In genomic region chr19:6677924-6678689, GRCh38 we compare ENCODE assay signal across 11 cellular contexts. TPM values are rescaled to one million over a fixed set of nuclear protein-coding genes. Genes with fewer than 3 reads are reported as not detected.
DNase-seq lines count a peak whose midpoint lies in the region; ATAC-seq, FAIRE-seq and TF ChIP-seq lines count a peak whose summit lies in the region.
"Had no signal": no experiment of that assay in that cellular context is flagged by ENCODE, and none has a peak within 500 bp of the region (broad histone marks: within the 10 kb centered on the region; RNA-seq: fewer than 3 reads in every experiment).

No MANE protein-coding gene starts in this region.

- FAIRE-seq in small intestine (lab: Jason Lieb, UNC), result no peak

- peak overlapping the region in 6 of 7 donors; percentile 3 to 81 (median 28) for H3K27ac Mint-ChIP-seq in CD4-positive, alpha-beta memory T cell
- peak overlapping the region; percentile 32 to 64 for H3K27ac Mint-ChIP-seq in natural killer cell

- peak overlapping the region in 7 of 8 donors; percentile 2 to 74 (median 57) for H3K4me3 Mint-ChIP-seq in CD4-positive, alpha-beta memory T cell
- peak overlapping the region; percentile 77 for H3K4me3 Mint-ChIP-seq in natural killer cell

- no peaks in the 10 kb centered on the region for H3K27me3 ChIP-seq in CD4-positive, alpha-beta memory T cell (ENCODE audit: insufficient read depth, low read length)
- H3K27me3 ChIP-seq in PC-9 (ENCODE audit: insufficient read depth, low read depth) (no peaks in the 10 kb centered on the region), body of pancreas (no peaks in the 10 kb centered on the region), small intestine (ENCODE audit: control insufficient read depth in 2 of 2, insufficient read depth in 2 of 2, low read length in 2 of 2) (no peaks in the 10 kb centered on the region)
- H3K27me3 ChIP-seq: cardiac muscle cell had no signal

- H3K36me3 Mint-ChIP-seq in CD4-positive, alpha-beta memory T cell, result no peaks in the 10 kb centered on the region
- H3K36me3 Mint-ChIP-seq in natural killer cell, result no peaks in the 10 kb centered on the region

- WGBS in body of pancreas, 2 donors, result 54 to 60% methylated on average over 26 to 29 of the region's 29 CpGs
- 57 to 76% (median 57%) methylated on average over 21 to 29 of the region's 29 CpGs for WGBS in small intestine, 3 donors

- no peak for TF ChIP-seq POLR2A in body of pancreas (IDR thresholded peaks at IDR 0.05)

- H3F3A ChIP-seq in PC-9 (ENCODE audit: insufficient read depth, low read depth), result peaks cover 36% of the 10 kb centered on the region

- ATAC-seq in body of pancreas (peak; percentile 6), natural killer cell (peak in 1 of 3 donors; percentile 42), HG03159 (IDR thresholded peaks at IDR 0.05; ENCODE audit: unreplicated experiment) (no peak), GM19035 (IDR thresholded peaks at IDR 0.05; ENCODE audit: unreplicated experiment) (no peak)

- POLR2A ChIA-PET in CD4-positive, alpha-beta memory T cell (lab: Charles Lee; ENCODE audit: partially characterized antibody), result interaction anchor here (0.5 to 5.4 kb wide), 6 partner anchors 9 to 62 kb away, joined by 3 to 25 read pairs (median 4); no protein-coding TSS in a partner anchor
- POLR2A ChIA-PET in PC-9 (lab: Charles Lee; ENCODE audit: unreplicated experiment), result interaction anchor here (0.7 kb wide), 1 partner anchor 391 kb away, joined by 4 read pairs; the partner anchor contains the start of gene ZNF557

- H3K4me2 ChIP-seq in PC-9, result peak overlapping the region; percentile 79; the same call in 1 of the 2 replicates

- H3K9me2 ChIP-seq in PC-9 (ENCODE audit: insufficient read depth), result no peaks in the 10 kb centered on the region

- no peaks in the 10 kb centered on the region for H3K9me3 ChIP-seq in CD4-positive, alpha-beta memory T cell (ENCODE audit: control insufficient read depth in 1 of 2, low read length in 2 of 2)
- H3K9me3 ChIP-seq in PC-9 (ENCODE audit: insufficient read depth, low read depth) (no peaks in the 10 kb centered on the region), body of pancreas (no peaks in the 10 kb centered on the region), small intestine (ENCODE audit: control insufficient read depth, low read depth) (no peaks in the 10 kb centered on the region)

- no peak overlapping the region for H2AFZ ChIP-seq in PC-9

- TF ChIP-seq CTCF in PC-9 (conservative IDR thresholded peaks at IDR 0.05) (no peak), body of pancreas (IDR thresholded peaks at IDR 0.05) (no peak), natural killer cell (IDR thresholded peaks at IDR 0.05) (no peak)

- peaks cover 0 to 2% (median 0%) of the 10 kb centered on the region in 8 donors for H3K9me3 Mint-ChIP-seq in CD4-positive, alpha-beta memory T cell
- no peaks in the 10 kb centered on the region for H3K9me3 Mint-ChIP-seq in natural killer cell

- no peaks in the 10 kb centered on the region for H3K79me2 ChIP-seq in PC-9 (ENCODE audit: low read depth)

- no peak overlapping the region for H3K27ac ChIP-seq in CD4-positive, alpha-beta memory T cell (ENCODE audit: low read depth, low read length)
- H3K27ac ChIP-seq in PC-9 (no peak overlapping the region), body of pancreas (no peak overlapping the region), small intestine (ENCODE audit: low read depth in 1 of 2, low read length in 1 of 2) (no peak overlapping the region)
- H3K27ac ChIP-seq: cardiac muscle cell had no signal

- peak in 2 of 5 donors; percentile 32 to 49 for DNase-seq in CD4-positive, alpha-beta memory T cell
- DNase-seq in PC-9, result no peak
- peak in 1 of 4 donors; percentile 12 for DNase-seq in body of pancreas
- no peak for DNase-seq in natural killer cell
- DNase-seq in 8988T, result no peak
- no peak for DNase-seq in small intestine
- DNase-seq: DMS79 had no signal

- peaks cover 37 to 67% (median 52%) of the 10 kb centered on the region in 4 donors for H3K4me1 Mint-ChIP-seq in CD4-positive, alpha-beta memory T cell
- peaks cover 45 to 47% of the 10 kb centered on the region in 2 donors for H3K4me1 Mint-ChIP-seq in natural killer cell

- H3K4me1 ChIP-seq in CD4-positive, alpha-beta memory T cell (ENCODE audit: insufficient read depth, low read length), result peaks cover 44% of the 10 kb centered on the region
- peaks cover 60% of the 10 kb centered on the region for H3K4me1 ChIP-seq in PC-9 (replicated peaks; ENCODE audit: insufficient read depth)
- H3K4me1 ChIP-seq in body of pancreas, result no peaks in the 10 kb centered on the region
- no peaks in the 10 kb centered on the region for H3K4me1 ChIP-seq in small intestine (ENCODE audit: control insufficient read depth in 2 of 2, insufficient read depth in 1 of 2, low read depth in 1 of 2, low read length in 1 of 2)

- H3K36me3 ChIP-seq in CD4-positive, alpha-beta memory T cell (ENCODE audit: insufficient read depth, low read length), result no peaks in the 10 kb centered on the region
- H3K36me3 ChIP-seq in PC-9 (ENCODE audit: low read depth) (no peaks in the 10 kb centered on the region), body of pancreas (replicated peaks in 1 of 2; ENCODE audit: insufficient read depth in 1 of 2, low read depth in 2 of 2) (peaks cover 0 to 35% of the 10 kb centered on the region in 2 donors), small intestine (ENCODE audit: control insufficient read depth in 2 of 2, insufficient read depth in 2 of 2, low read length in 2 of 2) (no peaks in the 10 kb centered on the region)
- H3K36me3 ChIP-seq: cardiac muscle cell had no signal

- H4K20me1 ChIP-seq in PC-9 (ENCODE audit: insufficient read depth), result no peaks in the 10 kb centered on the region

- intact Hi-C loops in CD4-positive, alpha-beta memory T cell (cut with micrococcal nuclease), result no loop called here
- intact Hi-C loops in PC-9 (cut with micrococcal nuclease; ENCODE audit: unreplicated experiment), result no loop called here
- intact Hi-C loops in body of pancreas (cut with DNase I), result no loop called here
- intact Hi-C loops in natural killer cell (cut with micrococcal nuclease), result loop anchor here (5.0 kb wide), 1 partner anchor 39 kb away; no protein-coding TSS in a partner anchor

- CTCF ChIA-PET in CD4-positive, alpha-beta memory T cell (lab: Charles Lee; ENCODE audit: partially characterized antibody), result interaction anchor here (0.8 kb wide), 1 partner anchor 45 kb away, joined by 3 read pairs; no protein-coding TSS in a partner anchor
- CTCF ChIA-PET in PC-9 (lab: Charles Lee), result interaction anchor here (0.6 kb wide), 1 partner anchor 320 kb away, joined by 5 read pairs; no protein-coding TSS in a partner anchor

- no TSS peak for BruUV-seq in PC-9 (replicated peaks; lab: Mats Ljungman, UMichigan)

- no peaks in the 10 kb centered on the region for H3K27me3 Mint-ChIP-seq in CD4-positive, alpha-beta memory T cell
- no peaks in the 10 kb centered on the region for H3K27me3 Mint-ChIP-seq in natural killer cell (ENCODE audit: low read depth in 2 of 2)

- no peak overlapping the region for H3K4me3 ChIP-seq in CD4-positive, alpha-beta memory T cell (ENCODE audit: low read length in 2 of 2)
- no peak overlapping the region for H3K4me3 ChIP-seq in PC-9
- H3K4me3 ChIP-seq in body of pancreas, result no peak overlapping the region
- no peak overlapping the region for H3K4me3 ChIP-seq in small intestine (ENCODE audit: low read depth in 1 of 2, low read length in 2 of 2)
- H3K4me3 ChIP-seq: cardiac muscle cell had no signal

RNA-seq across cellular contexts. Expression of gene TNFSF14, which starts 8.1 kb away (rescaled TPM):
- 10 to 100 TPM; 12.5 to 14.0 TPM for total RNA-seq in CD4-positive, alpha-beta memory T cell
- 10 to 100 TPM in 1 of 2 donors, 1 to 10 TPM in 1; 3.1 to 18.9 TPM for polyA plus RNA-seq in CD4-positive, alpha-beta memory T cell
- total RNA-seq in PC-9 (2021), result 0.30 and 0.37 TPM in 2 replicates
- 1 to 10 TPM in 1 of 2 donors, under 1 TPM in 1; 0.26 to 4.3 TPM for total RNA-seq in body of pancreas
- 10 to 100 TPM; 10.8 to 20.0 (median 11.8) TPM for total RNA-seq in natural killer cell
- 1 to 10 TPM in 1 of 3 donors, under 1 TPM in 2; 0.22 to 2.2 (median 0.73) TPM for polyA plus RNA-seq in small intestine
- total RNA-seq: cardiac muscle cell, myocyte had no signal
- polyA plus RNA-seq: cardiac muscle cell had no signal

RNA-seq across cellular contexts. Expression of gene C3, which starts 42.3 kb away (rescaled TPM):
- 1 to 10 TPM; 1.5 to 2.2 TPM for total RNA-seq in CD4-positive, alpha-beta memory T cell
- not detected for polyA plus RNA-seq in CD4-positive, alpha-beta memory T cell
- 130 and 132 TPM in 2 replicates for total RNA-seq in PC-9 (2021)
- total RNA-seq in body of pancreas, result 100 to 1,000 TPM; 320 to 382 TPM
- total RNA-seq in natural killer cell, result 1 to 10 TPM in 1 of 3 donors, under 1 TPM in 1, not detected in 1; 0.38 to 5.5 TPM
- polyA plus RNA-seq in small intestine, result 100 to 1,000 TPM in 1 of 3 donors, 10 to 100 TPM in 1, 1 to 10 TPM in 1; 9.5 to 552 (median 16.1) TPM

RNA-seq across cellular contexts. Expression of gene GPR108, which starts 59.3 kb away (rescaled TPM):
- 10 to 100 TPM; 75.6 to 85.3 TPM for total RNA-seq in CD4-positive, alpha-beta memory T cell
- 100 to 1,000 TPM in 1 of 2 donors, 10 to 100 TPM in 1; 99.2 to 183 TPM for polyA plus RNA-seq in CD4-positive, alpha-beta memory T cell
- total RNA-seq in PC-9 (2021) (58.3 and 66.8 TPM in 2 replicates), body of pancreas (10 to 100 TPM; 68.2 to 75.8 TPM), natural killer cell (10 to 100 TPM; 66.1 to 78.0 (median 76.9) TPM)
- polyA plus RNA-seq in small intestine, result 100 to 1,000 TPM in 2 of 3 donors, 10 to 100 TPM in 1; 75.4 to 128 (median 103) TPM

Comparison
In these comparisons a context has a peak if more than half of its experiments do, and no peak if none do; other contexts are left out.
1. RNA of gene C3, which starts 42.3 kb away (total RNA-seq): 320 to 382 TPM in body of pancreas and 130 to 132 TPM in PC-9; 1.5 to 2.2 TPM in CD4-positive, alpha-beta memory T cell and 0.38 to 5.5 TPM in natural killer cell; every median in the first group is over 10 times any median in the second.